ENCODE assay signal across 12 cellular contexts in the genomic region with DNA sequence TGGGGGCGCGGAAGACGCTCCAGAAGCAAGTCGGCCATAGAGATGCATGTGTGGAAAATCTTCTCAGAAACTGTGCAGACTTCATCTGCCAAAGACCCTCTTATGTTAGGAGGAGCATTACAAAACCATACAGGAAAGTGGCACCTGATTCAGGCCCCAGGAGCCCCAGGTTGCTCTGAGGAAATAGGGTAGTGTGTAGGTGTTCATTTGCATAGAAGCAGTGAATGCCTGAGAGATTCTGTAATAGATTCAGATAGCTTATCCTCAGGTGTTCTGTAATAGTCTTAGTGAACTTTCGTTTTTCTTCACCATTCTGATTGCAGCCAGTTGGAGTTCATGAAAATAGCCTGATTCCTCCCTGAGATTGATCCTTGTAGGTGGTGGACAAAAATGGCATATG.
DNase-seq lines count a peak whose midpoint lies in the region; ATAC-seq, FAIRE-seq and TF ChIP-seq lines count a peak whose summit lies in the region.
"Had no signal": no experiment of that assay in that cellular context is flagged by ENCODE, and none has a peak within 500 bp of the region (broad histone marks: within the 10 kb centered on the region; RNA-seq: fewer than 3 reads in every experiment).

No MANE protein-coding gene starts in this region.

- H3K4me3 ChIP-seq in bronchial epithelial cell (ENCODE audit: low read depth, low read length) (no peak overlapping the region), lower lobe of right lung (no peak overlapping the region)
- H3K4me3 ChIP-seq: pancreas had no signal

- H3K9me3 ChIP-seq in lower lobe of right lung, result no peaks in the 10 kb centered on the region
- H3K9me3 ChIP-seq: pancreas had no signal

- peak; percentile 68 for FAIRE-seq in GM18507 (lab: Jason Lieb, UNC)
- peak; percentile 79 for FAIRE-seq in bronchial epithelial cell (lab: Jason Lieb, UNC)
- FAIRE-seq: pancreas had no signal

- intact Hi-C loops in lower lobe of right lung (cut with DNase I), result no loop called here

- no peak overlapping the region for H3K27ac ChIP-seq in lower lobe of right lung
- H3K27ac ChIP-seq: C4-2B, pancreas had no signal

- H3K36me3 ChIP-seq in bronchial epithelial cell (ENCODE audit: control insufficient read depth, insufficient read depth, low read length), result peaks cover 1% of the 10 kb centered on the region
- H3K36me3 ChIP-seq in lower lobe of right lung, result peaks cover 4% of the 10 kb centered on the region
- H3K36me3 ChIP-seq: pancreas had no signal

- H3K27me3 ChIP-seq in bronchial epithelial cell (ENCODE audit: control insufficient read depth, insufficient read depth, low read length) (no peaks in the 10 kb centered on the region), lower lobe of right lung (ENCODE audit: low read depth) (no peaks in the 10 kb centered on the region)
- H3K27me3 ChIP-seq: pancreas had no signal

- peak; percentile 17 for DNase-seq in GM18507 (ENCODE audit: extremely low spot score, insufficient read length, low read depth)
- peak; percentile 35 for DNase-seq in bronchial epithelial cell (ENCODE audit: low read depth)
- no peak for DNase-seq in lower lobe of right lung
- DNase-seq in activated T-cell treated with anti-CD3 and anti-CD28 coated beads for 4 hours, result no peak
- DNase-seq in GF-D8 (lab: John Stamatoyannopoulos, UW), result no peak
- no peak for DNase-seq in KG1 (lab: John Stamatoyannopoulos, UW)
- DNase-seq: activated effector memory CD4-positive, alpha-beta T cell treated with Interleukin-2 at 50 U/mL for 16 hours; NCI-H1694 treated with DMSO at 0.1 percent for 48 hours; pancreas had no signal

- peak; percentile 74 for ATAC-seq in GM21447 (IDR thresholded peaks at IDR 0.05; ENCODE audit: unreplicated experiment)
- peak; percentile 66 for ATAC-seq in HG03064 (IDR thresholded peaks at IDR 0.05; ENCODE audit: low read depth, unreplicated experiment)
- no peak for ATAC-seq in lower lobe of right lung
- ATAC-seq: pancreas had no signal

- TF ChIP-seq CTCF in bronchial epithelial cell (IDR thresholded peaks at IDR 0.05; ENCODE audit: insufficient read depth, low read length, severe bottlenecking) (no peak), lower lobe of right lung (IDR thresholded peaks at IDR 0.05) (no peak)

- H3K4me1 ChIP-seq in lower lobe of right lung, result peaks cover 23% of the 10 kb centered on the region

Comparison
In these comparisons a context has a peak if more than half of its experiments do, and no peak if none do; other contexts are left out.
1. DNase-seq: peak in GM18507 (single experiment) and bronchial epithelial cell (single experiment); none in lower lobe of right lung (single experiment), activated T-cell treated with anti-CD3 and anti-CD28 coated beads for 4 hours (single experiment), GF-D8 (single experiment) and KG1 (single experiment).
2. ATAC-seq: peak in GM21447 (single experiment) and HG03064 (single experiment); none in lower lobe of right lung (0 of 2).